Comparison of ENCODE assay signal across 8 cellular contexts in the genomic region with DNA sequence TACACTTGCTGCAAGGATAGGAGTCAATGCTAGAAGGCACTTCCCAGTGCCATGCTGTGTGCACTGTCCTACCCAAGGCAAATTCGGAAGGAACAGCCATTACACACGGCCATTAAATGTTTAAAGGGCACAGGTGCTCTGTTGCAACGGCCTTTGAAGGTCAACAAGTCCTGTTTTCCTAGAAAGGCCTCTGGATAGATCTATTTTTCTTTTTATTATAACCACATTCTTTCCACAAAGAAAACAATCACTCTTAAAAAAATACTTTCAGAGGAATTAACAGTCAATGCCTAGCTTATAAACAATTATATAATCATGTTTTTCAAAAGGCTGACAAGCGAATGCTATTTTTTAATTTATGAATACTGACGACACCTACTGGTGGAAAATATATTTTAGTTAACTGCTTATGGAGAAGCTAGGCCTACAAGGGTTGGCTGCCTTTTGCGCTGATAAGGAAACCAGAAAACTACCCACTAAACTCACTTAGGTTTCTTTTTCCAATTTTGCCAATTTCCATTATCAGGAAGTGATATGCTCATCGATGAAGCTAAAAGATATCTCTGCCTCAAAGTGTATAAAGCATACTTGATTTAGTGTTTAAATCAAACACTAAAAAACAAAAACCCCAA. TPM values are rescaled to one million over a fixed set of nuclear protein-coding genes. Genes with fewer than 3 reads are reported as not detected.
A peak's percentile ranks its signal among the peaks of the same experiment; 100 is the strongest.
DNase-seq lines count a peak whose midpoint lies in the region; ATAC-seq, FAIRE-seq and TF ChIP-seq lines count a peak whose summit lies in the region.

No MANE protein-coding gene starts in this region.

- H3K27ac Mint-ChIP-seq in activated T-cell treated with anti-CD3 and anti-CD28 coated beads, Interleukin-2, amount 50 U/mL, for 72 hours: peak overlapping the region; percentile 96

- H3K36me3 Mint-ChIP-seq in activated T-cell treated with anti-CD3 and anti-CD28 coated beads, Interleukin-2, amount 50 U/mL, for 72 hours (ENCODE audit: insufficient read depth in 2 of 2): peaks cover 3 to 5% of the 10 kb centered on the region in 2 donors

- H3K4me3 Mint-ChIP-seq in activated T-cell treated with anti-CD3 and anti-CD28 coated beads, Interleukin-2, amount 50 U/mL, for 72 hours: peak overlapping the region; percentile 86 to 90

- H3K27me3 Mint-ChIP-seq in activated T-cell treated with anti-CD3 and anti-CD28 coated beads, Interleukin-2, amount 50 U/mL, for 72 hours (ENCODE audit: low read depth): no peaks in the 10 kb centered on the region

- H3K9me3 ChIP-seq in osteoblast (ENCODE audit: low read depth, low read length): no peaks in the 10 kb centered on the region

- no peaks in the 10 kb centered on the region for H3K27me3 ChIP-seq in osteoblast (ENCODE audit: insufficient read depth, low read length)

- FAIRE-seq in GM18507 (lab: Jason Lieb, UNC): peak; percentile 83

- no peaks in the 10 kb centered on the region for H3K9me3 Mint-ChIP-seq in activated T-cell treated with anti-CD3 and anti-CD28 coated beads, Interleukin-2, amount 50 U/mL, for 72 hours

- no peak overlapping the region for H2AFZ ChIP-seq in osteoblast (ENCODE audit: low read length)

- no peak overlapping the region for H3K27ac ChIP-seq in osteoblast (ENCODE audit: low read depth, low read length)

- H3K4me2 ChIP-seq in osteoblast (ENCODE audit: insufficient read depth, low read length): peak overlapping the region; percentile 95

- DNase-seq in AG08396 (ENCODE audit: low spot score) (peak; percentile 52), GM18507 (ENCODE audit: extremely low spot score, insufficient read length, low read depth) (no peak), NCI-H446 (lab: John Stamatoyannopoulos, UW) (peak; percentile 37 to 64), foreskin fibroblast (peak in 1 of 2 donors; percentile 70), osteoblast (ENCODE audit: insufficient read length, low spot score, missing footprints) (no peak)
- peak in 1 of 2 donors; percentile 22 for DNase-seq in activated T-cell treated with anti-CD3 and anti-CD28 coated beads, Interleukin-2, amount 50 U/mL, for 72 hours

- H3K36me3 ChIP-seq in osteoblast (ENCODE audit: insufficient read depth, low read length): no peaks in the 10 kb centered on the region

- H3K4me3 ChIP-seq in foreskin fibroblast (ENCODE audit: low read depth in 1 of 2, low read length in 2 of 2) (no peak overlapping the region), osteoblast (ENCODE audit: insufficient read depth, low read length) (peak overlapping the region; percentile 51)

- TF ChIP-seq CTCF in foreskin fibroblast (IDR thresholded peaks at IDR 0.05; ENCODE audit: low read depth, low read length) (peak; percentile 24), osteoblast (IDR thresholded peaks at IDR 0.05; ENCODE audit: extremely low read depth, low read depth, low read length) (peak; percentile 55)

- H3K4me1 ChIP-seq in osteoblast (ENCODE audit: insufficient read depth, low read length): peaks cover 39% of the 10 kb centered on the region

- H3K79me2 ChIP-seq in osteoblast (ENCODE audit: insufficient read depth, low read length): peaks cover 16% of the 10 kb centered on the region

- H4K20me1 ChIP-seq in osteoblast (ENCODE audit: insufficient read depth, low read length): peaks cover 3% of the 10 kb centered on the region

- H3K4me1 Mint-ChIP-seq in activated T-cell treated with anti-CD3 and anti-CD28 coated beads, Interleukin-2, amount 50 U/mL, for 72 hours (ENCODE audit: low read depth): peaks cover 58% of the 10 kb centered on the region

- ATAC-seq in activated T-cell treated with anti-CD3 and anti-CD28 coated beads, Interleukin-2, amount 50 U/mL, for 72 hours (replicated peaks in 1 of 2): no peak
- ATAC-seq in GM21381 (IDR thresholded peaks at IDR 0.05; ENCODE audit: unreplicated experiment) (no peak), GM18861 (IDR thresholded peaks at IDR 0.05; ENCODE audit: unreplicated experiment) (no peak)

RNA-seq across cellular contexts. Expression of gene ARHGEF3, which starts 2.4 kb away (rescaled TPM):
- total RNA-seq in activated T-cell treated with anti-CD3 and anti-CD28 coated beads, Interleukin-2, amount 50 U/mL, for 72 hours: 10 to 100 TPM; 21.1 to 43.6 TPM
- total RNA-seq in osteoblast: 21.7 and 22.7 TPM in 2 replicates

Comparison
In these comparisons a context has a peak if more than half of its experiments do, and no peak if none do; other contexts are left out.
1. DNase-seq: peak in AG08396 (single experiment) and NCI-H446 (2 of 2); none in GM18507 (single experiment) and osteoblast (single experiment).